9 cellular contexts compared by ENCODE assay signal in the genomic region with DNA sequence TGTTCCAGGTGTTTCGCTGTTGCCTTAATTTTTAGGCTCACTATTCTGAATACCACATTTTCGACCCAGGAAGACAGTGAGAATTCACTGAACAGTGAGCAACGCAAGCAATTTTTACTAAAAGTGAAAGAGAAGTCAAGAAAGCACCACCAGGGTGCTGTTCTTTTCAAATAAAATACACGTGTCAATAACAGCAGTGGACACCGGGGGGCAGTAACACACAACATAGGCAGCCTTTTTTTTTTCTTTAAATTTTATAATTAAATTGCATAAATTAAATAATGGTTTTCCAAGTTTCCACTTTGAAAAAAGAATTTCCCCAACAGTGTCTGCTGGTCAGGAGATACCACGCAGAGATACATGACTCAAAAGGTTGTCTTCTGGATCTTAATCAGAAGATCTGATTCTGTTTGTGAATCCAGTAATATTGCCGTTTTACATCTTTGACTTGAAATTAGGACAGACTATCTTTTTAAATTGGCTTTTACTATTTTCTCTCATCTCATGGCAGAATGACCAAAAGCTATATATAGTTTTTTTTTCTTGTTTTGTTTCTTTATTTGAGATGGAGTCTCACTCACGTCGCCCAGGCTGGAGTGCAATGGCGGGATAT. TPM values are rescaled to one million over a fixed set of nuclear protein-coding genes. Genes with fewer than 3 reads are reported as not detected.
A peak's percentile ranks its signal among the peaks of the same experiment; 100 is the strongest.
DNase-seq lines count a peak whose midpoint lies in the region; ATAC-seq and TF ChIP-seq lines count a peak whose summit lies in the region.
"Had no signal": no experiment of that assay in that cellular context is flagged by ENCODE, and none has a peak within 500 bp of the region (broad histone marks: within the 10 kb centered on the region; RNA-seq: fewer than 3 reads in every experiment).

No MANE protein-coding gene starts in this region.

- intact Hi-C loops in ascending aorta (cut with DNase I), result loop anchor here (5.0 to 10.0 kb wide), 2 partner anchors 263 to 681 kb away; no protein-coding TSS in a partner anchor
- intact Hi-C loops in transverse colon (cut with DNase I; ENCODE audit: low total_unique reads), result no loop called here
- intact Hi-C loops in gastrocnemius medialis (cut with DNase I; ENCODE audit: low total_unique reads), result no loop called here

- H3K36me3 ChIP-seq in ascending aorta, result no peaks in the 10 kb centered on the region
- no peaks in the 10 kb centered on the region for H3K36me3 ChIP-seq in transverse colon
- H3K36me3 ChIP-seq in gastrocnemius medialis, result no peaks in the 10 kb centered on the region

- ATAC-seq in HG02642 (IDR thresholded peaks at IDR 0.05; ENCODE audit: poor library complexity, unreplicated experiment), result peak; percentile 82
- ATAC-seq in gastrocnemius medialis, result no peak

- H3K9me3 ChIP-seq in ascending aorta (no peaks in the 10 kb centered on the region), transverse colon (no peaks in the 10 kb centered on the region), gastrocnemius medialis (no peaks in the 10 kb centered on the region)

- H3K27me3 ChIP-seq in ascending aorta (no peaks in the 10 kb centered on the region), transverse colon (no peaks in the 10 kb centered on the region), gastrocnemius medialis (no peaks in the 10 kb centered on the region)

- WGBS in transverse colon (ENCODE audit: low coverage in 1 of 2), 2 donors, result 34 to 45% methylated on average over 9 to 10 of the region's 10 CpGs

- H3K4me3 ChIP-seq in AG10803 (ENCODE audit: low read length) (peak overlapping the region; percentile 19; the same call in 1 of the 2 replicates), GM12865 (ENCODE audit: low read depth, low read length) (no peak overlapping the region), ascending aorta (no peak overlapping the region), transverse colon (no peak overlapping the region), gastrocnemius medialis (no peak overlapping the region)

- H3K27ac ChIP-seq in ascending aorta (no peak overlapping the region), transverse colon (no peak overlapping the region), gastrocnemius medialis (no peak overlapping the region)

- TF ChIP-seq POLR2A in transverse colon (IDR thresholded peaks at IDR 0.05) (no peak), gastrocnemius medialis (IDR thresholded peaks at IDR 0.05) (no peak)

- H3K4me1 ChIP-seq in ascending aorta (no peaks in the 10 kb centered on the region), transverse colon (no peaks in the 10 kb centered on the region), gastrocnemius medialis (no peaks in the 10 kb centered on the region)

- DNase-seq in AG10803 (ENCODE audit: low read depth) (peak; percentile 39), GM12865 (ENCODE audit: low read depth) (peak; percentile 50), NCI-H1105 treated with DMSO at 0.1 percent for 48 hours (lab: John Stamatoyannopoulos, UW) (peak; percentile 49), ascending aorta (ENCODE audit: low spot score in 2 of 2) (no peak), iris pigment epithelial cell (ENCODE audit: low read depth) (peak; percentile 46), transverse colon (peak; percentile 25), gastrocnemius medialis (no peak)
- DNase-seq: activated B cell treated with CpG ODN at 0.5 μM for 24 hours had no signal

- in situ Hi-C loops in transverse colon (cut with MboI; ENCODE audit: low pct_ligation_motif_present in 1 of 4, low pct_unique_long_range_greater_than_20kb in 1 of 4, low sequenced_read_pairs in 3 of 4) (loop anchor here (10.0 to 25.0 kb wide), 3 partner anchors 273 to 1506 kb away; a partner anchor contains a TSS), gastrocnemius medialis (cut with MboI; ENCODE audit: low sequenced_read_pairs in 4 of 4) (loop anchor here in 1 of 4 donors (10.0 to 25.0 kb wide), 2 partner anchors 273 to 681 kb away; no protein-coding TSS in a partner anchor)

- peak; percentile 79 for TF ChIP-seq CTCF in AG10803 (conservative IDR thresholded peaks at IDR 0.05; ENCODE audit: low read length)
- peak; percentile 55 for TF ChIP-seq CTCF in GM12865 (IDR thresholded peaks at IDR 0.05; ENCODE audit: insufficient read depth, low read depth, low read length, missing control alignments)
- TF ChIP-seq CTCF in ascending aorta (IDR thresholded peaks at IDR 0.05), result peak in 2 of 3 experiments; percentile 28 to 52
- peak; percentile 62 to 79 (median 70) for TF ChIP-seq CTCF in transverse colon (IDR thresholded peaks at IDR 0.05)
- peak in 2 of 5 experiments; percentile 16 to 19 for TF ChIP-seq CTCF in gastrocnemius medialis (IDR thresholded peaks at IDR 0.05 in 4 of 5, conservative IDR thresholded peaks at IDR 0.05 in 1 of 5)

- TF ChIP-seq EP300 in transverse colon (IDR thresholded peaks at IDR 0.05; ENCODE audit: low read depth), result no peak

RNA-seq across cellular contexts. Expression of a gene that starts 47.1 kb away (rescaled TPM):
- total RNA-seq in ascending aorta, result not detected
- under 1 TPM in 3 of 4 donors, not detected in 1; 0.20 to 0.41 (median 0.32) TPM for total RNA-seq in transverse colon
- total RNA-seq in gastrocnemius medialis, result not detected
- total RNA-seq: activated B cell treated with CpG ODN at 0.5 μM for 24 hours had no signal

Comparison
In these comparisons a context has a peak if more than half of its experiments do, and no peak if none do; other contexts are left out.
1. DNase-seq: peak in AG10803 (single experiment), GM12865 (single experiment), NCI-H1105 treated with DMSO at 0.1 percent for 48 hours (single experiment), iris pigment epithelial cell (single experiment) and transverse colon (single experiment); none in ascending aorta (0 of 2) and gastrocnemius medialis (0 of 2).